12 cellular contexts compared by ENCODE assay signal in the genomic region with DNA sequence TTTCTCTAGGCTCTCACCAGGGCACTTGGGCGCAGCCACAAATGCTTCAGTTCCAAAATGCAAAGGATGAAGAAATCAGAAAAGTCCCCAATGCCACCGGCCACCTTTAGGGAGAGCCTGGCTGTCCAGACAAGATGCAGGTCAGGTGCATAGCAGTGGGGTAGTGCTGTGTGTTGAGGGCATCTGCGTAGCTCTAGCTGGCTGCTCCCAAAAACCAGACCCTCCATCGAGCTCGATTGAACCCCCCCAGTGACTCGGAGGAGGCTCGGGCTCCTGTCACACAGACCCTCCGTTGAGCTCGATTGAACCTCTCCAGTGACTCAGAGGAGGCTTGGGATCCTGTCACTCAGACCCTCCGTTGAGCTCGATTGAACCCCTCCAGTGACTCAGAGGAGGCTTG. TPM values are rescaled to one million over a fixed set of nuclear protein-coding genes. Genes with fewer than 3 reads are reported as not detected.
"Had no signal": no experiment of that assay in that cellular context is flagged by ENCODE, and none has a peak within 500 bp of the region (broad histone marks: within the 10 kb centered on the region; RNA-seq: fewer than 3 reads in every experiment).

No MANE protein-coding gene starts in this region.

RNA-seq across cellular contexts. Expression of a gene that starts 47.5 kb away (rescaled TPM):
- total RNA-seq: occipital lobe, osteoblast, progenitor cell of endocrine pancreas, psoas muscle, right atrium auricular region, sciatic nerve, smooth muscle cell, suprapubic skin, transverse colon, upper lobe of right lung, urinary bladder, uterus had no signal
